33 cellular contexts compared by ENCODE assay signal in genomic region chr7:39695852-39696586, GRCh38.
"Had no signal": no experiment of that assay in that cellular context is flagged by ENCODE, and none has a peak within 500 bp of the region (broad histone marks: within the 10 kb centered on the region; RNA-seq: fewer than 3 reads in every experiment).

No MANE protein-coding gene starts in this region.

- H3K9me3 Mint-ChIP-seq: activated T-helper 1 cell treated with anti-CD3 and anti-CD28 coated beads, Interleukin-12 subunit alpha, Interleukin-12 subunit beta, Interleukin-2, Interleukin-4 antibody, amounts not matched to agents 30 ng/mL and 10 ng/mL and 1 ng/mL, durations not matched to agents 14 hours and 24 hours and 36 hours; immature natural killer cell; stimulated activated naive CD8-positive, alpha-beta T cell treated with anti-CD3 and anti-CD28 coated beads, Interleukin-15, amount 100 ng/mL, for 72 hours had no signal

- H3K4me3 ChIP-seq: body of pancreas, gastroesophageal sphincter, pancreas, prostate gland, smooth muscle cell, thyroid gland, upper lobe of right lung had no signal

- H3K4me3 Mint-ChIP-seq: activated T-helper 1 cell treated with anti-CD3 and anti-CD28 coated beads, Interleukin-12 subunit alpha, Interleukin-12 subunit beta, Interleukin-2, Interleukin-4 antibody, amounts not matched to agents 30 ng/mL and 10 ng/mL and 1 ng/mL, durations not matched to agents 14 hours and 24 hours and 36 hours; immature natural killer cell; naive thymus-derived CD8-positive, alpha-beta T cell; neural crest cell; stimulated activated memory B cell treated with anti-CD40 and anti-IgM and Interleukin-4, amounts not matched to agents 10 μg/mL and 1 μg/mL and 100 μg/mL, for 72 hours; stimulated activated naive CD8-positive, alpha-beta T cell treated with anti-CD3 and anti-CD28 coated beads, Interleukin-15, amount 100 ng/mL, for 72 hours had no signal

- ATAC-seq: body of pancreas; gastroesophageal sphincter; left colon; naive thymus-derived CD8-positive, alpha-beta T cell; pancreas; stimulated activated memory B cell treated with anti-CD40 and anti-IgM and Interleukin-4, amounts not matched to agents 10 μg/mL and 1 μg/mL and 100 μg/mL, for 72 hours; stimulated activated naive CD8-positive, alpha-beta T cell treated with anti-CD3 and anti-CD28 coated beads, Interleukin-15, amount 100 ng/mL, for 72 hours; upper lobe of right lung had no signal

- H3K4me1 ChIP-seq: body of pancreas, gastroesophageal sphincter, pancreas, prostate gland, thyroid gland, upper lobe of right lung had no signal

- H3K4me1 Mint-ChIP-seq: neural crest cell; stimulated activated memory B cell treated with anti-CD40 and anti-IgM and Interleukin-4, amounts not matched to agents 10 μg/mL and 1 μg/mL and 100 μg/mL, for 72 hours; stimulated activated naive CD8-positive, alpha-beta T cell treated with anti-CD3 and anti-CD28 coated beads, Interleukin-15, amount 100 ng/mL, for 72 hours had no signal

- H3K27ac Mint-ChIP-seq: activated T-helper 1 cell treated with anti-CD3 and anti-CD28 coated beads, Interleukin-12 subunit alpha, Interleukin-12 subunit beta, Interleukin-2, Interleukin-4 antibody, amounts not matched to agents 30 ng/mL and 10 ng/mL and 1 ng/mL, durations not matched to agents 14 hours and 24 hours and 36 hours; stimulated activated memory B cell treated with anti-CD40 and anti-IgM and Interleukin-4, amounts not matched to agents 10 μg/mL and 1 μg/mL and 100 μg/mL, for 72 hours; stimulated activated naive CD8-positive, alpha-beta T cell treated with anti-CD3 and anti-CD28 coated beads, Interleukin-15, amount 100 ng/mL, for 72 hours had no signal

- H3K27me3 Mint-ChIP-seq: naive thymus-derived CD8-positive, alpha-beta T cell; stimulated activated memory B cell treated with anti-CD40 and anti-IgM and Interleukin-4, amounts not matched to agents 10 μg/mL and 1 μg/mL and 100 μg/mL, for 72 hours; stimulated activated naive CD8-positive, alpha-beta T cell treated with anti-CD3 and anti-CD28 coated beads, Interleukin-15, amount 100 ng/mL, for 72 hours had no signal

- H3K36me3 ChIP-seq: prostate gland had no signal

- FAIRE-seq: colon, kidney, pancreas had no signal

- H3K9me3 ChIP-seq: body of pancreas, gastroesophageal sphincter, pancreas, prostate gland, thyroid gland, upper lobe of right lung had no signal

- H3K4me2 ChIP-seq: smooth muscle cell had no signal

- DNase-seq: activated CD4-positive, alpha-beta T cell treated with anti-CD3 and anti-CD28 coated beads for 4 hours; activated CD4-positive, alpha-beta T cell treated with anti-CD3 and anti-CD28 coated beads, Interleukin-2, amount 50 U/mL, for 4 hours; activated gamma-delta T cell; activated naive CD4-positive, alpha-beta T cell treated with anti-CD3 and anti-CD28 coated beads, Interleukin-2, amount 50 U/mL, for 16 hours; activated T-cell treated with anti-CD3 and anti-CD28 coated beads for 4 hours; anterior cingulate cortex; body of pancreas; dermis blood vessel endothelial cell; effector CD4-positive, alpha-beta T cell; hypothalamus; immature natural killer cell; kidney; left colon; mammary epithelial cell; midbrain; naive thymus-derived CD8-positive, alpha-beta T cell; nucleus accumbens; pancreas; retina; stimulated activated CD4-positive, alpha-beta T cell treated with anti-CD3 and anti-CD28 coated beads, Interleukin-1b, Interleukin-23, amount 100 ng/mL, for 48 hours; stimulated activated CD4-positive, alpha-beta T cell treated with anti-CD3 and anti-CD28 coated beads, Interleukin-4, amount 100 ng/mL, for 4 hours; stimulated activated CD8-positive, alpha-beta memory T cell treated with anti-CD3 and anti-CD28 coated beads, Interleukin-4, amount 100 ng/mL, for 48 hours; stimulated activated naive CD8-positive, alpha-beta T cell treated with anti-CD3 and anti-CD28 coated beads, Interleukin-15, amount 100 ng/mL, for 72 hours; T-helper 1 cell; thyroid gland; upper lobe of right lung had no signal

- H3K27ac ChIP-seq: body of pancreas, gastroesophageal sphincter, pancreas, prostate gland, thyroid gland, upper lobe of right lung had no signal

- H3K27me3 ChIP-seq: body of pancreas, gastroesophageal sphincter, pancreas, thyroid gland, upper lobe of right lung had no signal
